In genomic region chr6:53067799-53068442, GRCh38 we compare ENCODE assay signal across 1 cellular context.
TF ChIP-seq lines count a peak whose summit lies in the region.

No MANE protein-coding gene starts in this region.

TF ChIP-seq in K562, 482 proteins besides CTCF, POLR2A, EP300 and RAD21 (continued from another document and continues in another):
- TF ChIP-seq MED1 (CRISPR knock-in tag; IDR thresholded peaks at IDR 0.05; ENCODE audit: borderline replicate concordance) (no peak), ZNF778 (CRISPR knock-in tag; IDR thresholded peaks at IDR 0.05) (no peak), ZNF431 (CRISPR knock-in tag; IDR thresholded peaks at IDR 0.05) (no peak), RFX7 (CRISPR knock-in tag; IDR thresholded peaks at IDR 0.05) (no peak), TCF7L2 (IDR thresholded peaks at IDR 0.05; ENCODE audit: low read depth, low read length) (no peak), CBX2 (IDR thresholded peaks at IDR 0.05; ENCODE audit: insufficient read depth, low read length, poor library complexity, severe bottlenecking) (no peak), STAG1 (CRISPR knock-in tag; IDR thresholded peaks at IDR 0.05; ENCODE audit: borderline replicate concordance) (no peak), ZNF398 (CRISPR knock-in tag; IDR thresholded peaks at IDR 0.05) (no peak), ZC3H4 (CRISPR knock-in tag; IDR thresholded peaks at IDR 0.05; ENCODE audit: borderline replicate concordance) (no peak), PHB2 (IDR thresholded peaks at IDR 0.05; ENCODE audit: low read depth) (no peak), ZNF408 (CRISPR knock-in tag; IDR thresholded peaks at IDR 0.05; ENCODE audit: low read depth) (no peak), CHCHD3 (CRISPR knock-in tag; IDR thresholded peaks at IDR 0.05) (no peak), SRSF3 (IDR thresholded peaks at IDR 0.05; ENCODE audit: insufficient read depth, low read length) (no peak), ZBTB7A (IDR thresholded peaks at IDR 0.05; ENCODE audit: borderline replicate concordance, control insufficient read depth, low read depth, low read length) (no peak), MYNN (IDR thresholded peaks at IDR 0.05) (peak; percentile 71), MYNN (CRISPR knock-in tag; IDR thresholded peaks at IDR 0.05) (no peak), TAF1 (IDR thresholded peaks at IDR 0.05; ENCODE audit: control insufficient read depth, extremely low read depth, insufficient read depth, low read length, severe bottlenecking) (no peak), SREBF1 (IDR thresholded peaks at IDR 0.05; ENCODE audit: borderline replicate concordance, low read depth, low read length) (no peak), THRB (CRISPR knock-in tag; conservative IDR thresholded peaks at IDR 0.05) (no peak), STAT5A (IDR thresholded peaks at IDR 0.05; ENCODE audit: borderline replicate concordance, low read length) (peak; percentile 85), ZNF695 (CRISPR knock-in tag; IDR thresholded peaks at IDR 0.05) (no peak), SMARCC2 (IDR thresholded peaks at IDR 0.05; ENCODE audit: low read depth) (peak; percentile 90), ZNF57 (CRISPR knock-in tag; IDR thresholded peaks at IDR 0.05) (no peak), ARID1B (IDR thresholded peaks at IDR 0.05) (peak; percentile 97), ZNF766 (CRISPR knock-in tag; conservative IDR thresholded peaks at IDR 0.05) (no peak), CREB5 (CRISPR knock-in tag; IDR thresholded peaks at IDR 0.05) (no peak), HDAC2 (IDR thresholded peaks at IDR 0.05) (peak; percentile 56; the same call in 1 of the 2 replicates), SIRT6 (IDR thresholded peaks at IDR 0.05; ENCODE audit: low read depth, low read length) (no peak), CSDE1 (IDR thresholded peaks at IDR 0.05) (no peak), PHB (CRISPR knock-in tag; IDR thresholded peaks at IDR 0.05) (no peak), ZNF445 (CRISPR knock-in tag; IDR thresholded peaks at IDR 0.05; ENCODE audit: low read depth) (no peak), ZNF395 (CRISPR knock-in tag; IDR thresholded peaks at IDR 0.05) (0 out of 2 replicates have a peak, but pooled peaks have one; percentile 37), ZNF436 (CRISPR knock-in tag; IDR thresholded peaks at IDR 0.05) (no peak), MTA2 (IDR thresholded peaks at IDR 0.05; ENCODE audit: low read depth) (peak; percentile 88), EGR1 (conservative IDR thresholded peaks at IDR 0.05) (no peak), ZNF449 (CRISPR knock-in tag; IDR thresholded peaks at IDR 0.05) (no peak), SIX5 (IDR thresholded peaks at IDR 0.05; ENCODE audit: borderline replicate concordance in 1 of 2, insufficient read depth in 1 of 2, low read depth in 1 of 2, low read length in 2 of 2) (no peak), ID3 (CRISPR knock-in tag; IDR thresholded peaks at IDR 0.05) (no peak), ID3 (tag; IDR thresholded peaks at IDR 0.05) (no peak), SMARCB1 (IDR thresholded peaks at IDR 0.05; ENCODE audit: insufficient read length, low read depth) (peak; percentile 70), HNRNPUL1 (IDR thresholded peaks at IDR 0.05; ENCODE audit: low read length) (no peak)
- TF ChIP-seq, protein P1, sequence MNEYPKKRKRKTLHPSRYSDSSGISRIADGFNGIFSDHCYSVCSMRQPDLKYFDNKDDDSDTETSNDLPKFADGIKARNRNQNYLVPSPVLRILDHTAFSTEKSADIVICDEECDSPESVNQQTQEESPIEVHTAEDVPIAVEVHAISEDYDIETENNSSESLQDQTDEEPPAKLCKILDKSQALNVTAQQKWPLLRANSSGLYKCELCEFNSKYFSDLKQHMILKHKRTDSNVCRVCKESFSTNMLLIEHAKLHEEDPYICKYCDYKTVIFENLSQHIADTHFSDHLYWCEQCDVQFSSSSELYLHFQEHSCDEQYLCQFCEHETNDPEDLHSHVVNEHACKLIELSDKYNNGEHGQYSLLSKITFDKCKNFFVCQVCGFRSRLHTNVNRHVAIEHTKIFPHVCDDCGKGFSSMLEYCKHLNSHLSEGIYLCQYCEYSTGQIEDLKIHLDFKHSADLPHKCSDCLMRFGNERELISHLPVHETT (CRISPR knock-in tag; conservative IDR thresholded peaks at IDR 0.05 in 1 of 2, IDR thresholded peaks at IDR 0.05 in 1 of 2): 0 out of 4 replicates have a peak, but pooled peaks of 1 of the 2 experiments have one; percentile 34
- TF ChIP-seq, protein P2, sequence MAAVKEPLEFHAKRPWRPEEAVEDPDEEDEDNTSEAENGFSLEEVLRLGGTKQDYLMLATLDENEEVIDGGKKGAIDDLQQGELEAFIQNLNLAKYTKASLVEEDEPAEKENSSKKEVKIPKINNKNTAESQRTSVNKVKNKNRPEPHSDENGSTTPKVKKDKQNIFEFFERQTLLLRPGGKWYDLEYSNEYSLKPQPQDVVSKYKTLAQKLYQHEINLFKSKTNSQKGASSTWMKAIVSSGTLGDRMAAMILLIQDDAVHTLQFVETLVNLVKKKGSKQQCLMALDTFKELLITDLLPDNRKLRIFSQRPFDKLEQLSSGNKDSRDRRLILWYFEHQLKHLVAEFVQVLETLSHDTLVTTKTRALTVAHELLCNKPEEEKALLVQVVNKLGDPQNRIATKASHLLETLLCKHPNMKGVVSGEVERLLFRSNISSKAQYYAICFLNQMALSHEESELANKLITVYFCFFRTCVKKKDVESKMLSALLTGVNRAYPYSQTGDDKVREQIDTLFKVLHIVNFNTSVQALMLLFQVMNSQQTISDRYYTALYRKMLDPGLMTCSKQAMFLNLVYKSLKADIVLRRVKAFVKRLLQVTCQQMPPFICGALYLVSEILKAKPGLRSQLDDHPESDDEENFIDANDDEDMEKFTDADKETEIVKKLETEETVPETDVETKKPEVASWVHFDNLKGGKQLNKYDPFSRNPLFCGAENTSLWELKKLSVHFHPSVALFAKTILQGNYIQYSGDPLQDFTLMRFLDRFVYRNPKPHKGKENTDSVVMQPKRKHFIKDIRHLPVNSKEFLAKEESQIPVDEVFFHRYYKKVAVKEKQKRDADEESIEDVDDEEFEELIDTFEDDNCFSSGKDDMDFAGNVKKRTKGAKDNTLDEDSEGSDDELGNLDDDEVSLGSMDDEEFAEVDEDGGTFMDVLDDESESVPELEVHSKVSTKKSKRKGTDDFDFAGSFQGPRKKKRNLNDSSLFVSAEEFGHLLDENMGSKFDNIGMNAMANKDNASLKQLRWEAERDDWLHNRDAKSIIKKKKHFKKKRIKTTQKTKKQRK (IDR thresholded peaks at IDR 0.05; ENCODE audit: borderline replicate concordance, low read depth, low read length): no peak
- TF ChIP-seq, protein P3, sequence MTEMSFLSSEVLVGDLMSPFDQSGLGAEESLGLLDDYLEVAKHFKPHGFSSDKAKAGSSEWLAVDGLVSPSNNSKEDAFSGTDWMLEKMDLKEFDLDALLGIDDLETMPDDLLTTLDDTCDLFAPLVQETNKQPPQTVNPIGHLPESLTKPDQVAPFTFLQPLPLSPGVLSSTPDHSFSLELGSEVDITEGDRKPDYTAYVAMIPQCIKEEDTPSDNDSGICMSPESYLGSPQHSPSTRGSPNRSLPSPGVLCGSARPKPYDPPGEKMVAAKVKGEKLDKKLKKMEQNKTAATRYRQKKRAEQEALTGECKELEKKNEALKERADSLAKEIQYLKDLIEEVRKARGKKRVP (CRISPR knock-in tag; IDR thresholded peaks at IDR 0.05): no peak
- TF ChIP-seq, protein P4, sequence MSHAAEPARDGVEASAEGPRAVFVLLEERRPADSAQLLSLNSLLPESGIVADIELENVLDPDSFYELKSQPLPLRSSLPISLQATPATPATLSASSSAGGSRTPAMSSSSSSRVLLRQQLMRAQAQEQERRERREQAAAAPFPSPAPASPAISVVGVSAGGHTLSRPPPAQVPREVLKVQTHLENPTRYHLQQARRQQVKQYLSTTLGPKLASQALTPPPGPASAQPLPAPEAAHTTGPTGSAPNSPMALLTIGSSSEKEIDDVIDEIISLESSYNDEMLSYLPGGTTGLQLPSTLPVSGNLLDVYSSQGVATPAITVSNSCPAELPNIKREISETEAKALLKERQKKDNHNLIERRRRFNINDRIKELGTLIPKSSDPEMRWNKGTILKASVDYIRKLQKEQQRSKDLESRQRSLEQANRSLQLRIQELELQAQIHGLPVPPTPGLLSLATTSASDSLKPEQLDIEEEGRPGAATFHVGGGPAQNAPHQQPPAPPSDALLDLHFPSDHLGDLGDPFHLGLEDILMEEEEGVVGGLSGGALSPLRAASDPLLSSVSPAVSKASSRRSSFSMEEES (CRISPR knock-in tag; IDR thresholded peaks at IDR 0.05): no peak
- TF ChIP-seq, protein P5, sequence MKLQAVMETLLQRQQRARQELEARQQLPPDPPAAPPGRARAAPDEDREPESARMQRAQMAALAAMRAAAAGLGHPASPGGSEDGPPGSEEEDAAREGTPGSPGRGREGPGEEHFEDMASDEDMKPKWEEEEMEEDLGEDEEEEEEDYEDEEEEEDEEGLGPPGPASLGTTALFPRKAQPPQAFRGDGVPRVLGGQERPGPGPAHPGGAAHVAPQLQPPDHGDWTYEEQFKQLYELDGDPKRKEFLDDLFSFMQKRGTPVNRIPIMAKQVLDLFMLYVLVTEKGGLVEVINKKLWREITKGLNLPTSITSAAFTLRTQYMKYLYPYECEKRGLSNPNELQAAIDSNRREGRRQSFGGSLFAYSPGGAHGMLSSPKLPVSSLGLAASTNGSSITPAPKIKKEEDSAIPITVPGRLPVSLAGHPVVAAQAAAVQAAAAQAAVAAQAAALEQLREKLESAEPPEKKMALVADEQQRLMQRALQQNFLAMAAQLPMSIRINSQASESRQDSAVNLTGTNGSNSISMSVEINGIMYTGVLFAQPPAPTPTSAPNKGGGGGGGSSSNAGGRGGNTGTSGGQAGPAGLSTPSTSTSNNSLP (IDR thresholded peaks at IDR 0.05; ENCODE audit: borderline replicate concordance, low read depth, low read length): peak; percentile 98
- TF ChIP-seq, protein P6, sequence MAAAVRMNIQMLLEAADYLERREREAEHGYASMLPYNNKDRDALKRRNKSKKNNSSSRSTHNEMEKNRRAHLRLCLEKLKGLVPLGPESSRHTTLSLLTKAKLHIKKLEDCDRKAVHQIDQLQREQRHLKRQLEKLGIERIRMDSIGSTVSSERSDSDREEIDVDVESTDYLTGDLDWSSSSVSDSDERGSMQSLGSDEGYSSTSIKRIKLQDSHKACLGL (CRISPR knock-in tag; IDR thresholded peaks at IDR 0.05; ENCODE audit: borderline replicate concordance, poor library complexity, severe bottlenecking): no peak
